9 cellular contexts compared by ENCODE assay signal in genomic region chr22:48140261-48140660, GRCh38.
"Had no signal": no experiment of that assay in that cellular context is flagged by ENCODE, and none has a peak within 500 bp of the region (broad histone marks: within the 10 kb centered on the region; RNA-seq: fewer than 3 reads in every experiment).

No MANE protein-coding gene starts in this region.

- H3K4me3 ChIP-seq: GM23338, HAP-1 had no signal

- H3K4me1 ChIP-seq: HAP-1 had no signal

- H2AFZ ChIP-seq: GM23338 had no signal

- H3K9me3 ChIP-seq: HAP-1 had no signal

- ATAC-seq: GM23338, HCT116, HepG2 had no signal

- H3K4me3 Mint-ChIP-seq: GM23338, HFFc6, IgD-negative memory B cell had no signal

- H3K27ac Mint-ChIP-seq: GM23338, HFFc6, IgD-negative memory B cell had no signal

- DNase-seq: H7, HFFc6, KBM-7 had no signal

- H3K36me3 Mint-ChIP-seq: IgD-negative memory B cell had no signal

- H3K36me3 ChIP-seq: HAP-1 had no signal

- H3K27ac ChIP-seq: HL-60 had no signal

- H3K4me2 ChIP-seq: GM23338 had no signal
